ENCODE assay signal across 15 cellular contexts in the genomic region with DNA sequence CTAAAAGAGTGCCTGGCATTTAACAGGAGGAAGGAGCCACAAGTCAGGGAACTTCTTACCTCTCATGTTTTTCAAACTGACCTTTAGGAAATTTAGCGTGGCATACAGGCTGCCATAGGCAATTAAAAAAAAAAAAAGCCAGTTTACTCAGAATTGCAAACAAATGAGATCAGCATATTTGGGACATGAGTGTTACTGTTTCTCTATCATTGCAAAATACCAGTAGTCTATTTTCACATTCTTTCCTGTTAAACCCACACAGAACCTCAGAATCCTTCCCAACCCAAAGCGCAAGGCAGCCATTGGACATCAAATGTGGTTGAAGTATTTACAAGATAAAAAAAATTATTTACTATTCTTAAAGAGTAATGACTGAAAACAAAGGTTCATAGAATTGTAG.
DNase-seq lines count a peak whose midpoint lies in the region; TF ChIP-seq lines count a peak whose summit lies in the region.
"Had no signal": no experiment of that assay in that cellular context is flagged by ENCODE, and none has a peak within 500 bp of the region (broad histone marks: within the 10 kb centered on the region; RNA-seq: fewer than 3 reads in every experiment).

No MANE protein-coding gene starts in this region.

- H3K9me3 Mint-ChIP-seq in immature natural killer cell (peaks cover 0 to 2% (median 0%) of the 10 kb centered on the region in 6 donors), endodermal cell (no peaks in the 10 kb centered on the region)
- H3K9me3 Mint-ChIP-seq: WTC11 had no signal

- H3K36me3 ChIP-seq in ACC112 (ENCODE audit: insufficient read depth, low read length) = no peaks in the 10 kb centered on the region
- H3K36me3 ChIP-seq in endodermal cell (ENCODE audit: control insufficient read depth, insufficient read depth, low read length) = no peaks in the 10 kb centered on the region
- H3K36me3 ChIP-seq: BLaER1 had no signal

- H3K4me3 Mint-ChIP-seq in immature natural killer cell (no peak overlapping the region), endodermal cell (no peak overlapping the region)
- H3K4me3 Mint-ChIP-seq: WTC11 had no signal

- H3K4me1 Mint-ChIP-seq in immature natural killer cell = no peaks in the 10 kb centered on the region
- no peaks in the 10 kb centered on the region for H3K4me1 Mint-ChIP-seq in endodermal cell
- H3K4me1 Mint-ChIP-seq: WTC11 had no signal

- H3K27me3 ChIP-seq in ACC112 (ENCODE audit: insufficient read depth, low read length) (no peaks in the 10 kb centered on the region), endodermal cell (ENCODE audit: control insufficient read depth, insufficient read depth, low read length, poor library complexity, severe bottlenecking) (peaks cover 4% of the 10 kb centered on the region)
- H3K27me3 ChIP-seq: BLaER1 had no signal

- in situ Hi-C loops in astrocyte of the spinal cord (cut with HindIII; ENCODE audit: low sequenced_read_pairs) = no loop called here

- H3K36me3 Mint-ChIP-seq in immature natural killer cell (no peaks in the 10 kb centered on the region), endodermal cell (ENCODE audit: low read depth) (no peaks in the 10 kb centered on the region)
- H3K36me3 Mint-ChIP-seq: WTC11 had no signal

- H2AFZ ChIP-seq in ACC112 (ENCODE audit: low read length, unreplicated experiment) = peak overlapping the region; percentile 62

- H3K27ac Mint-ChIP-seq in immature natural killer cell (no peak overlapping the region), endodermal cell (no peak overlapping the region)
- H3K27ac Mint-ChIP-seq: WTC11 had no signal

- H3K27ac ChIP-seq in ACC112 (ENCODE audit: low read depth, low read length) (peak overlapping the region; percentile 81), endodermal cell (ENCODE audit: low read depth, low read length) (no peak overlapping the region)
- H3K27ac ChIP-seq: BLaER1 had no signal

- no peaks in the 10 kb centered on the region for H3K9me3 ChIP-seq in endodermal cell (ENCODE audit: control insufficient read depth, low read length)
- H3K9me3 ChIP-seq: BLaER1 had no signal

- TF ChIP-seq CTCF in astrocyte of the spinal cord (IDR thresholded peaks at IDR 0.05; ENCODE audit: low read depth, low read length) (no peak), endodermal cell (conservative IDR thresholded peaks at IDR 0.05) (no peak)

- DNase-seq in HCEC 1CT (peak; percentile 29), astrocyte of the spinal cord (ENCODE audit: low read depth, low spot score) (peak; percentile 79), iris pigment epithelial cell (ENCODE audit: low read depth) (peak; percentile 91), immature natural killer cell (no peak), anterior cingulate cortex (lab: John Stamatoyannopoulos, UW) (no peak), NCI-H2081 (lab: John Stamatoyannopoulos, UW) (no peak), endodermal cell (no peak)
- DNase-seq: central memory CD4-positive, alpha-beta T cell; left ventricle myocardium superior; MV-4-11; NCI-H748 treated with DMSO at 0.1 percent for 48 hours; stimulated activated CD8-positive, alpha-beta memory T cell treated with anti-CD3 and anti-CD28 coated beads, Interleukin-4, amount 100 ng/mL, for 48 hours had no signal

- H3K9ac ChIP-seq in endodermal cell (ENCODE audit: extremely low read depth, low read length, poor library complexity, severe bottlenecking) = no peak overlapping the region
- H3K9ac ChIP-seq: BLaER1 had no signal

- H3K79me2 ChIP-seq in ACC112 (ENCODE audit: control insufficient read depth, insufficient read depth, low read length, unreplicated experiment) = no peaks in the 10 kb centered on the region

- H3K4me1 ChIP-seq in ACC112 (ENCODE audit: control insufficient read depth, insufficient read depth, low read length, unreplicated experiment) = peaks cover 34% of the 10 kb centered on the region
- H3K4me1 ChIP-seq in endodermal cell (ENCODE audit: control insufficient read depth, insufficient read depth, low read length) = no peaks in the 10 kb centered on the region
- H3K4me1 ChIP-seq: BLaER1 had no signal

- H3K27me3 Mint-ChIP-seq in immature natural killer cell (ENCODE audit: low read depth in 3 of 3) = peaks cover 2 to 3% (median 2%) of the 10 kb centered on the region in 3 donors
- H3K27me3 Mint-ChIP-seq in endodermal cell (ENCODE audit: insufficient read depth) = peaks cover 13% of the 10 kb centered on the region

- H3K4me3 ChIP-seq in ACC112 (ENCODE audit: low read depth, low read length) (peak overlapping the region; percentile 23; the same call in 1 of the 2 replicates), astrocyte of the spinal cord (ENCODE audit: low read depth, low read length) (no peak overlapping the region), endodermal cell (ENCODE audit: low read length) (no peak overlapping the region)
- H3K4me3 ChIP-seq: BLaER1 had no signal

- WGBS in endodermal cell (ENCODE audit: insufficient coverage in 1 of 2, insufficient read length in 1 of 2), 2 experiments = 89 to 100% methylated on average over 1 of the region's 2 CpGs

Comparison
In these comparisons a context has a peak if more than half of its experiments do, and no peak if none do; other contexts are left out.
1. DNase-seq: peak in HCEC 1CT (single experiment), astrocyte of the spinal cord (single experiment) and iris pigment epithelial cell (single experiment); none in immature natural killer cell (0 of 3), anterior cingulate cortex (0 of 58), NCI-H2081 (0 of 2) and endodermal cell (single experiment).